Comparison of ENCODE assay signal across 25 cellular contexts in genomic region chr1:63108226-63108625, GRCh38.
"Had no signal": no experiment of that assay in that cellular context is flagged by ENCODE, and none has a peak within 500 bp of the region (broad histone marks: within the 10 kb centered on the region; RNA-seq: fewer than 3 reads in every experiment).

No MANE protein-coding gene starts in this region.

- H3K36me3 ChIP-seq: left lung, sigmoid colon had no signal

- H3K4me3 ChIP-seq: hepatocyte, left lung, lung, sigmoid colon, testis had no signal

- H3K36me3 Mint-ChIP-seq: activated naive CD4-positive, alpha-beta T cell treated with anti-CD3 and anti-CD28 coated beads, Interleukin-2, amount 50 U/mL, for 24 hours; naive thymus-derived CD4-positive, alpha-beta T cell; stimulated activated naive B cell treated with anti-CD40 and anti-IgM and Interleukin-4, amounts not matched to agents 10 μg/mL and 1 μg/mL and 100 μg/mL, for 72 hours; type B pancreatic cell had no signal

- H3K9me3 ChIP-seq: left lung, sigmoid colon, testis had no signal

- H3K27me3 ChIP-seq: sigmoid colon, testis had no signal

- H3K9me3 Mint-ChIP-seq: activated CD4-positive, alpha-beta memory T cell treated with anti-CD3 and anti-CD28 coated beads, Interleukin-2, amount 10 ng/mL, durations not matched to agents 7 days and 5 days; activated CD4-positive, alpha-beta T cell treated with anti-CD3 and anti-CD28 coated beads, Interleukin-2, amount 10 ng/mL, durations not matched to agents 24 days and 14 days; activated naive CD4-positive, alpha-beta T cell treated with anti-CD3 and anti-CD28 coated beads, Interleukin-2, amount 50 U/mL, for 24 hours; neural crest cell; stimulated activated naive B cell treated with anti-CD40 and anti-IgM and Interleukin-4, amounts not matched to agents 10 μg/mL and 1 μg/mL and 100 μg/mL, for 72 hours; type B pancreatic cell had no signal

- DNase-seq: activated CD4-positive, alpha-beta memory T cell treated with anti-CD3 and anti-CD28 coated beads, Interleukin-2, amount 10 ng/mL, durations not matched to agents 7 days and 5 days; activated CD4-positive, alpha-beta T cell treated with anti-CD3 and anti-CD28 coated beads, Interleukin-2, amount 10 ng/mL, durations not matched to agents 24 days and 14 days; activated effector memory CD4-positive, alpha-beta T cell treated with anti-CD3 and anti-CD28 coated beads, Interleukin-2, amount 50 U/mL, for 16 hours; activated T-cell treated with anti-CD3 and anti-CD28 coated beads for 4 hours; aorta; cerebellar nuclear complex; cortex of kidney; glutamatergic neuron; kidney glomerular epithelial cell; left lung; naive thymus-derived CD4-positive, alpha-beta T cell; occipital lobe; posterior cingulate gyrus; sigmoid colon; stimulated activated CD4-positive, alpha-beta T cell treated with anti-CD3 and anti-CD28 coated beads, Interleukin-2, amount 100 ng/mL, for 48 hours; stimulated activated CD8-positive, alpha-beta memory T cell treated with anti-CD3 and anti-CD28 coated beads, Interleukin-4, amount 100 ng/mL, for 48 hours; stimulated activated naive B cell treated with anti-CD40 and anti-IgM and Interleukin-4, amounts not matched to agents 10 μg/mL and 1 μg/mL and 100 μg/mL, for 72 hours; testis had no signal

- H3K27ac Mint-ChIP-seq: activated CD4-positive, alpha-beta memory T cell treated with anti-CD3 and anti-CD28 coated beads, Interleukin-2, amount 10 ng/mL, durations not matched to agents 7 days and 5 days; activated CD4-positive, alpha-beta T cell treated with anti-CD3 and anti-CD28 coated beads, Interleukin-2, amount 10 ng/mL, durations not matched to agents 24 days and 14 days; activated naive CD4-positive, alpha-beta T cell treated with anti-CD3 and anti-CD28 coated beads, Interleukin-2, amount 50 U/mL, for 24 hours; naive thymus-derived CD4-positive, alpha-beta T cell; stimulated activated naive B cell treated with anti-CD40 and anti-IgM and Interleukin-4, amounts not matched to agents 10 μg/mL and 1 μg/mL and 100 μg/mL, for 72 hours; type B pancreatic cell had no signal

- H3K4me1 Mint-ChIP-seq: activated CD4-positive, alpha-beta memory T cell treated with anti-CD3 and anti-CD28 coated beads, Interleukin-2, amount 10 ng/mL, durations not matched to agents 7 days and 5 days; activated naive CD4-positive, alpha-beta T cell treated with anti-CD3 and anti-CD28 coated beads, Interleukin-2, amount 50 U/mL, for 24 hours; naive thymus-derived CD4-positive, alpha-beta T cell; stimulated activated naive B cell treated with anti-CD40 and anti-IgM and Interleukin-4, amounts not matched to agents 10 μg/mL and 1 μg/mL and 100 μg/mL, for 72 hours had no signal

- ATAC-seq: activated CD4-positive, CD25-positive, alpha-beta regulatory T cell treated with anti-CD3 and anti-CD28 coated beads, Interleukin-2, amount 50 U/mL, for 24 hours; left lung; naive thymus-derived CD4-positive, alpha-beta T cell; stimulated activated naive B cell treated with anti-CD40 and anti-IgM and Interleukin-4, amounts not matched to agents 10 μg/mL and 1 μg/mL and 100 μg/mL, for 72 hours had no signal

- H3K4me3 Mint-ChIP-seq: activated CD4-positive, alpha-beta memory T cell treated with anti-CD3 and anti-CD28 coated beads, Interleukin-2, amount 10 ng/mL, durations not matched to agents 7 days and 5 days; activated CD4-positive, alpha-beta T cell treated with anti-CD3 and anti-CD28 coated beads, Interleukin-2, amount 10 ng/mL, durations not matched to agents 24 days and 14 days; activated naive CD4-positive, alpha-beta T cell treated with anti-CD3 and anti-CD28 coated beads, Interleukin-2, amount 50 U/mL, for 24 hours; naive thymus-derived CD4-positive, alpha-beta T cell; neural crest cell; stimulated activated naive B cell treated with anti-CD40 and anti-IgM and Interleukin-4, amounts not matched to agents 10 μg/mL and 1 μg/mL and 100 μg/mL, for 72 hours; type B pancreatic cell had no signal

- H3K4me1 ChIP-seq: left lung, sigmoid colon, testis had no signal

- H3K27ac ChIP-seq: hepatocyte, left lung, sigmoid colon, testis, VCaP had no signal
